Comparison of ENCODE assay signal across 1 cellular context in the genomic region with DNA sequence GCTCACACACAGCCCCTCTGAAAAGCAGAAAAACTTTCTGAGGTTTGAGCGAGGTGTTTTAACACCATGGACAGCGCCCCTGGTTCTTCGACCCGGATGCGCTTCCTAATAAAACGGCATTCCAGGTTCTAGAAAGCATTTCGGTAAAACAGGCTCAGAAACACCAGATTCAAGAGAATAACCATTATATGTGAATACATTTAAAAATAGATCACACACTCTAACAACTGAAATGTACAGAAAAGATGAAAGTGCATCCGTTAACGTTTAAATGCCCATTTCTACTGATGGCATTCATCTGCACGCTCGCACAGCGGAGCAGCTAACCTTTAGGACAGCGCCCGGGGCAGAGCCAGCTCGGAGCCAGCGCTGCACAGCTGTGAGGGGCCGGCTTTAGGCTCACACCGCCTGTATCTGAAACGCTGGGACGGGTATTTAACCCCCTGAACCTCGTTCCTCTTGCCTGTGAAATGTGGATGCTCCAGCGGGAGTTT.
TF ChIP-seq lines count a peak whose summit lies in the region.

No MANE protein-coding gene starts in this region.

TF ChIP-seq in HepG2, 621 proteins besides CTCF, POLR2A, EP300 and RAD21 (continued from another document and continues in another):
- TF ChIP-seq, protein P1, sequence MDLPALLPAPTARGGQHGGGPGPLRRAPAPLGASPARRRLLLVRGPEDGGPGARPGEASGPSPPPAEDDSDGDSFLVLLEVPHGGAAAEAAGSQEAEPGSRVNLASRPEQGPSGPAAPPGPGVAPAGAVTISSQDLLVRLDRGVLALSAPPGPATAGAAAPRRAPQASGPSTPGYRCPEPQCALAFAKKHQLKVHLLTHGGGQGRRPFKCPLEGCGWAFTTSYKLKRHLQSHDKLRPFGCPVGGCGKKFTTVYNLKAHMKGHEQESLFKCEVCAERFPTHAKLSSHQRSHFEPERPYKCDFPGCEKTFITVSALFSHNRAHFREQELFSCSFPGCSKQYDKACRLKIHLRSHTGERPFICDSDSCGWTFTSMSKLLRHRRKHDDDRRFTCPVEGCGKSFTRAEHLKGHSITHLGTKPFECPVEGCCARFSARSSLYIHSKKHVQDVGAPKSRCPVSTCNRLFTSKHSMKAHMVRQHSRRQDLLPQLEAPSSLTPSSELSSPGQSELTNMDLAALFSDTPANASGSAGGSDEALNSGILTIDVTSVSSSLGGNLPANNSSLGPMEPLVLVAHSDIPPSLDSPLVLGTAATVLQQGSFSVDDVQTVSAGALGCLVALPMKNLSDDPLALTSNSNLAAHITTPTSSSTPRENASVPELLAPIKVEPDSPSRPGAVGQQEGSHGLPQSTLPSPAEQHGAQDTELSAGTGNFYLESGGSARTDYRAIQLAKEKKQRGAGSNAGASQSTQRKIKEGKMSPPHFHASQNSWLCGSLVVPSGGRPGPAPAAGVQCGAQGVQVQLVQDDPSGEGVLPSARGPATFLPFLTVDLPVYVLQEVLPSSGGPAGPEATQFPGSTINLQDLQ (CRISPR knock-in tag; IDR thresholded peaks at IDR 0.05) = no peak
- TF ChIP-seq HNRNPH1 (optimal IDR thresholded peaks at IDR 0.05; ENCODE audit: low read depth, low read length) = no peak
- TF ChIP-seq, protein P2, sequence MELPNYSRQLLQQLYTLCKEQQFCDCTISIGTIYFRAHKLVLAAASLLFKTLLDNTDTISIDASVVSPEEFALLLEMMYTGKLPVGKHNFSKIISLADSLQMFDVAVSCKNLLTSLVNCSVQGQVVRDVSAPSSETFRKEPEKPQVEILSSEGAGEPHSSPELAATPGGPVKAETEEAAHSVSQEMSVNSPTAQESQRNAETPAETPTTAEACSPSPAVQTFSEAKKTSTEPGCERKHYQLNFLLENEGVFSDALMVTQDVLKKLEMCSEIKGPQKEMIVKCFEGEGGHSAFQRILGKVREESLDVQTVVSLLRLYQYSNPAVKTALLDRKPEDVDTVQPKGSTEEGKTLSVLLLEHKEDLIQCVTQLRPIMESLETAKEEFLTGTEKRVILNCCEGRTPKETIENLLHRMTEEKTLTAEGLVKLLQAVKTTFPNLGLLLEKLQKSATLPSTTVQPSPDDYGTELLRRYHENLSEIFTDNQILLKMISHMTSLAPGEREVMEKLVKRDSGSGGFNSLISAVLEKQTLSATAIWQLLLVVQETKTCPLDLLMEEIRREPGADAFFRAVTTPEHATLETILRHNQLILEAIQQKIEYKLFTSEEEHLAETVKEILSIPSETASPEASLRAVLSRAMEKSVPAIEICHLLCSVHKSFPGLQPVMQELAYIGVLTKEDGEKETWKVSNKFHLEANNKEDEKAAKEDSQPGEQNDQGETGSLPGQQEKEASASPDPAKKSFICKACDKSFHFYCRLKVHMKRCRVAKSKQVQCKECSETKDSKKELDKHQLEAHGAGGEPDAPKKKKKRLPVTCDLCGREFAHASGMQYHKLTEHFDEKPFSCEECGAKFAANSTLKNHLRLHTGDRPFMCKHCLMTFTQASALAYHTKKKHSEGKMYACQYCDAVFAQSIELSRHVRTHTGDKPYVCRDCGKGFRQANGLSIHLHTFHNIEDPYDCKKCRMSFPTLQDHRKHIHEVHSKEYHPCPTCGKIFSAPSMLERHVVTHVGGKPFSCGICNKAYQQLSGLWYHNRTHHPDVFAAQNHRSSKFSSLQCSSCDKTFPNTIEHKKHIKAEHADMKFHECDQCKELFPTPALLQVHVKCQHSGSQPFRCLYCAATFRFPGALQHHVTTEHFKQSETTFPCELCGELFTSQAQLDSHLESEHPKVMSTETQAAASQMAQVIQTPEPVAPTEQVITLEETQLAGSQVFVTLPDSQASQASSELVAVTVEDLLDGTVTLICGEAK (IDR thresholded peaks at IDR 0.05) = no peak
- TF ChIP-seq, protein P2 (CRISPR knock-in tag; IDR thresholded peaks at IDR 0.05) = no peak
- TF ChIP-seq ZNF619 (CRISPR knock-in tag; IDR thresholded peaks at IDR 0.05) = no peak
- TF ChIP-seq ZBTB1 (CRISPR knock-in tag; IDR thresholded peaks at IDR 0.05; ENCODE audit: borderline replicate concordance) = no peak
- TF ChIP-seq SRY (CRISPR knock-in tag; IDR thresholded peaks at IDR 0.05) = peak; percentile 49; the same call in 1 of the 2 replicates
- no peak for TF ChIP-seq ZNF660 (CRISPR knock-in tag; IDR thresholded peaks at IDR 0.05; ENCODE audit: borderline replicate concordance, low read depth)
- TF ChIP-seq, protein P3, sequence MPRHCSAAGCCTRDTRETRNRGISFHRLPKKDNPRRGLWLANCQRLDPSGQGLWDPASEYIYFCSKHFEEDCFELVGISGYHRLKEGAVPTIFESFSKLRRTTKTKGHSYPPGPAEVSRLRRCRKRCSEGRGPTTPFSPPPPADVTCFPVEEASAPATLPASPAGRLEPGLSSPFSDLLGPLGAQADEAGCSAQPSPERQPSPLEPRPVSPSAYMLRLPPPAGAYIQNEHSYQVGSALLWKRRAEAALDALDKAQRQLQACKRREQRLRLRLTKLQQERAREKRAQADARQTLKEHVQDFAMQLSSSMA (CRISPR knock-in tag; IDR thresholded peaks at IDR 0.05) = no peak
- no peak for TF ChIP-seq ZNF17 (CRISPR knock-in tag; IDR thresholded peaks at IDR 0.05)
- TF ChIP-seq ZNF333 (CRISPR knock-in tag; IDR thresholded peaks at IDR 0.05; ENCODE audit: borderline replicate concordance) = no peak
- no peak for TF ChIP-seq ZNF530 (CRISPR knock-in tag; IDR thresholded peaks at IDR 0.05; ENCODE audit: low read depth)
- TF ChIP-seq KLF15 (CRISPR knock-in tag; IDR thresholded peaks at IDR 0.05; ENCODE audit: borderline replicate concordance) = no peak; the same call in 1 of the 2 replicates
- TF ChIP-seq KMT2A (CRISPR knock-in tag; IDR thresholded peaks at IDR 0.05) = no peak
- no peak for TF ChIP-seq ZNF343 (CRISPR knock-in tag; IDR thresholded peaks at IDR 0.05)
- TF ChIP-seq, protein P4, sequence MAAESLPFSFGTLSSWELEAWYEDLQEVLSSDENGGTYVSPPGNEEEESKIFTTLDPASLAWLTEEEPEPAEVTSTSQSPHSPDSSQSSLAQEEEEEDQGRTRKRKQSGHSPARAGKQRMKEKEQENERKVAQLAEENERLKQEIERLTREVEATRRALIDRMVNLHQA (CRISPR knock-in tag; IDR thresholded peaks at IDR 0.05) = no peak
- TF ChIP-seq GFI1 (CRISPR knock-in tag; IDR thresholded peaks at IDR 0.05; ENCODE audit: borderline replicate concordance) = no peak
- no peak for TF ChIP-seq SALL2 (CRISPR knock-in tag; IDR thresholded peaks at IDR 0.05)
- no peak for TF ChIP-seq KLF12 (CRISPR knock-in tag; IDR thresholded peaks at IDR 0.05; ENCODE audit: borderline replicate concordance)
- TF ChIP-seq ZNF556 (CRISPR knock-in tag; IDR thresholded peaks at IDR 0.05; ENCODE audit: borderline replicate concordance) = no peak
- no peak for TF ChIP-seq CREM (IDR thresholded peaks at IDR 0.05)
- TF ChIP-seq CREM (CRISPR knock-in tag; IDR thresholded peaks at IDR 0.05) = no peak
- TF ChIP-seq RNF2 (conservative IDR thresholded peaks at IDR 0.05; ENCODE audit: low read depth) = peak; percentile 42; the same call in 1 of the 2 replicates
- no peak for TF ChIP-seq RAD51 (IDR thresholded peaks at IDR 0.05; ENCODE audit: borderline replicate concordance)
- no peak for TF ChIP-seq PCBP2 (optimal IDR thresholded peaks at IDR 0.05; ENCODE audit: low read depth, low read length, poor library complexity, severe bottlenecking)
- TF ChIP-seq, protein P5, sequence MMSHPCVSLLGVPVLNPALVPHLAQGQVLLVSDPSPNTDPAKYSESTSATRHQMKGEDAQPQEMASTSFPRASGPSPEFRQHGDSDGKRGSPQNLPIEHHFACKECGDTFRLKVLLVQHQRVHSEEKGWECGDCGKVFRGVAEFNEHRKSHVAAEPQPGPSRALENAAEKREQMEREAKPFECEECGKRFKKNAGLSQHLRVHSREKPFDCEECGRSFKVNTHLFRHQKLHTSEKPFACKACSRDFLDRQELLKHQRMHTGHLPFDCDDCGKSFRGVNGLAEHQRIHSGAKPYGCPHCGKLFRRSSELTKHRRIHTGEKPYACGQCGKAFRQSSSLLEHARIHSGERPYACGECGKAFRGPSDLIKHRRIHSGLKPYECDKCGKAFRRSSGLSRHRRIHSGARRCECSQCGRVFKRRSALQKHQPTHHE (CRISPR knock-in tag; IDR thresholded peaks at IDR 0.05; ENCODE audit: borderline replicate concordance) = no peak
- TF ChIP-seq, protein P6, sequence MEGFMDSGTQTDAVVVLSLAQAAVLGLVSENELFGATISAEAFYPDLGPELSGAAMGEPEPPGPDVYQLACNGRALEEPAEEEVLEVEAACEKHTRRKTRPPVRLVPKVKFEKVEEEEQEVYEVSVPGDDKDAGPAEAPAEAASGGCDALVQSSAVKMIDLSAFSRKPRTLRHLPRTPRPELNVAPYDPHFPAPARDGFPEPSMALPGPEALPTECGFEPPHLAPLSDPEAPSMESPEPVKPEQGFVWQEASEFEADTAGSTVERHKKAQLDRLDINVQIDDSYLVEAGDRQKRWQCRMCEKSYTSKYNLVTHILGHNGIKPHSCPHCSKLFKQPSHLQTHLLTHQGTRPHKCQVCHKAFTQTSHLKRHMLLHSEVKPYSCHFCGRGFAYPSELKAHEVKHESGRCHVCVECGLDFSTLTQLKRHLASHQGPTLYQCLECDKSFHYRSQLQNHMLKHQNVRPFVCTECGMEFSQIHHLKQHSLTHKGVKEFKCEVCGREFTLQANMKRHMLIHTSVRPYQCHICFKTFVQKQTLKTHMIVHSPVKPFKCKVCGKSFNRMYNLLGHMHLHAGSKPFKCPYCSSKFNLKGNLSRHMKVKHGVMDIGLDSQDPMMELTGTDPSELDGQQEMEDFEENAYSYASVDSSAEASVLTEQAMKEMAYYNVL (CRISPR knock-in tag; IDR thresholded peaks at IDR 0.05; ENCODE audit: borderline replicate concordance) = no peak
- no peak for TF ChIP-seq ZNF496 (CRISPR knock-in tag; IDR thresholded peaks at IDR 0.05; ENCODE audit: insufficient replicate concordance)
- no peak for TF ChIP-seq TEAD2 (CRISPR knock-in tag; IDR thresholded peaks at IDR 0.05)
- no peak for TF ChIP-seq ZBTB3 (CRISPR knock-in tag; IDR thresholded peaks at IDR 0.05; ENCODE audit: borderline replicate concordance, low read depth)
- TF ChIP-seq, protein P7, sequence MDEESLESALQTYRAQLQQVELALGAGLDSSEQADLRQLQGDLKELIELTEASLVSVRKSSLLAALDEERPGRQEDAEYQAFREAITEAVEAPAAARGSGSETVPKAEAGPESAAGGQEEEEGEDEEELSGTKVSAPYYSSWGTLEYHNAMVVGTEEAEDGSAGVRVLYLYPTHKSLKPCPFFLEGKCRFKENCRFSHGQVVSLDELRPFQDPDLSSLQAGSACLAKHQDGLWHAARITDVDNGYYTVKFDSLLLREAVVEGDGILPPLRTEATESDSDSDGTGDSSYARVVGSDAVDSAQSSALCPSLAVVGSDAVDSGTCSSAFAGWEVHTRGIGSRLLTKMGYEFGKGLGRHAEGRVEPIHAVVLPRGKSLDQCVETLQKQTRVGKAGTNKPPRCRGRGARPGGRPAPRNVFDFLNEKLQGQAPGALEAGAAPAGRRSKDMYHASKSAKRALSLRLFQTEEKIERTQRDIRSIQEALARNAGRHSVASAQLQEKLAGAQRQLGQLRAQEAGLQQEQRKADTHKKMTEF (CRISPR knock-in tag; IDR thresholded peaks at IDR 0.05) = peak; percentile 56
- TF ChIP-seq TBX2 (CRISPR knock-in tag; IDR thresholded peaks at IDR 0.05; ENCODE audit: borderline replicate concordance) = no peak
- TF ChIP-seq ATF7-NPFF (CRISPR knock-in tag; IDR thresholded peaks at IDR 0.05; ENCODE audit: low read depth) = no peak
- TF ChIP-seq, protein P8, sequence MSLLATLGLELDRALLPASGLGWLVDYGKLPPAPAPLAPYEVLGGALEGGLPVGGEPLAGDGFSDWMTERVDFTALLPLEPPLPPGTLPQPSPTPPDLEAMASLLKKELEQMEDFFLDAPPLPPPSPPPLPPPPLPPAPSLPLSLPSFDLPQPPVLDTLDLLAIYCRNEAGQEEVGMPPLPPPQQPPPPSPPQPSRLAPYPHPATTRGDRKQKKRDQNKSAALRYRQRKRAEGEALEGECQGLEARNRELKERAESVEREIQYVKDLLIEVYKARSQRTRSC (CRISPR knock-in tag; IDR thresholded peaks at IDR 0.05; ENCODE audit: low read depth) = no peak
- TF ChIP-seq, protein P9, sequence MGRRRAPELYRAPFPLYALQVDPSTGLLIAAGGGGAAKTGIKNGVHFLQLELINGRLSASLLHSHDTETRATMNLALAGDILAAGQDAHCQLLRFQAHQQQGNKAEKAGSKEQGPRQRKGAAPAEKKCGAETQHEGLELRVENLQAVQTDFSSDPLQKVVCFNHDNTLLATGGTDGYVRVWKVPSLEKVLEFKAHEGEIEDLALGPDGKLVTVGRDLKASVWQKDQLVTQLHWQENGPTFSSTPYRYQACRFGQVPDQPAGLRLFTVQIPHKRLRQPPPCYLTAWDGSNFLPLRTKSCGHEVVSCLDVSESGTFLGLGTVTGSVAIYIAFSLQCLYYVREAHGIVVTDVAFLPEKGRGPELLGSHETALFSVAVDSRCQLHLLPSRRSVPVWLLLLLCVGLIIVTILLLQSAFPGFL (CRISPR knock-in tag; IDR thresholded peaks at IDR 0.05) = no peak
- no peak for TF ChIP-seq ZSCAN30 (CRISPR knock-in tag; IDR thresholded peaks at IDR 0.05)
- TF ChIP-seq ZNF124 (CRISPR knock-in tag; IDR thresholded peaks at IDR 0.05) = no peak
- 0 out of 2 replicates have a peak, but pooled peaks have one; percentile 35 for TF ChIP-seq TOPORS (CRISPR knock-in tag; IDR thresholded peaks at IDR 0.05)
- TF ChIP-seq GLI4 (CRISPR knock-in tag; IDR thresholded peaks at IDR 0.05; ENCODE audit: borderline replicate concordance) = no peak
- TF ChIP-seq SP1 (IDR thresholded peaks at IDR 0.05) = no peak
- no peak; the same call in 1 of the 2 replicates for TF ChIP-seq SP1 (CRISPR knock-in tag; IDR thresholded peaks at IDR 0.05)
